ENCODE assay signal across 6 cellular contexts in the genomic region with DNA sequence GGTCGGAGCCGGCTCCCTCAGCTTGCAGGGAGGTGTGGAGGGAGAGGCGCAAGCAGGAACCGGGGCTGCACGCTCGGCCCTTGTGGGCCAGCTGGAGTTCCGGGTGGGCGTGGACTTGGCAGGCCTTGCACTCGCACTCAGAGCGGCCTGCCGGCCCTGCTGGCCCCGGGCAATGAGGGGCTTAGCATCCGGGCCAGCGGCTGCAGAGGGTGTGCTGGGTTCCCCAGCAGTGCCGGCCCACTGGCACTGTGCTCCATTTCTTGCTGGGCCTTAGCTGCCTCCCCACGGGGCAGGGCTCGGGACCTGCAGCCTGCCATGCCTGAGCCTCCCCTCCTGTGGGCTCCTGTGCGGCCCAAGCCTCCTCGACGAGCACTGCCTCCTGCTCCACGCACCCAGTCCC. TPM values are rescaled to one million over a fixed set of nuclear protein-coding genes. Genes with fewer than 3 reads are reported as not detected.
"Had no signal": no experiment of that assay in that cellular context is flagged by ENCODE, and none has a peak within 500 bp of the region (broad histone marks: within the 10 kb centered on the region; RNA-seq: fewer than 3 reads in every experiment).

No MANE protein-coding gene starts in this region.

RNA-seq across cellular contexts. Expression of a gene that starts 11.2 kb away (rescaled TPM):
- total RNA-seq: LHCN-M2, MCF 10A, NCI-H460, PC-3, SJSA1 had no signal
- polyA plus RNA-seq: SK-N-SH had no signal
